Comparison of ENCODE assay signal across 7 cellular contexts in the genomic region with DNA sequence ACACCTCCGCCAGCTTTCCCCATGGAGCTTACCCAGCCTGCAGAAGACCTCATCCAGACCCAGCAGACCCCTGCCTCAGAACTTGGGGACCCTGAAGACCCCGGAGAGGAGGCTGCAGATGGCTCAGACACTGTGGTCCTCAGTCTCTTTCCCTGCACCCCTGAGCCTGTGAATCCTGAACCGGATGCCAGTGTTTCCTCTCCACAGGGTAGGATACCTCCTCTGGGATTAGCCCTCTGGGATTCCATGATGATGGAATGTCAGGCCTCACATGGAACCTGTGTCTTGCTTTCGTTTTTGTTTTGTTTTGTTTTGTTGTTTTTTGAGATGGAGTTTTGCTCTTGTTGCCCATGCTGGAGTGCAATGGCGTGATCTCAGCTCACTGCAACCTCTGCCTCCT. TPM values are rescaled to one million over a fixed set of nuclear protein-coding genes. Genes with fewer than 3 reads are reported as not detected.
DNase-seq lines count a peak whose midpoint lies in the region; ATAC-seq, FAIRE-seq and TF ChIP-seq lines count a peak whose summit lies in the region.
"Had no signal": no experiment of that assay in that cellular context is flagged by ENCODE, and none has a peak within 500 bp of the region (broad histone marks: within the 10 kb centered on the region; RNA-seq: fewer than 3 reads in every experiment).

No MANE protein-coding gene starts in this region.

- H3K4me2 ChIP-seq in endothelial cell of umbilical vein (ENCODE audit: insufficient read depth, low read length) = peak overlapping the region; percentile 89

- dilution Hi-C loops in endothelial cell of umbilical vein (cut with MboI; ENCODE audit: extremely low pct_ligation_motif_present, low sequenced_read_pairs) = no loop called here

- TF ChIP-seq CTCF in left ventricle myocardium inferior (IDR thresholded peaks at IDR 0.05; ENCODE audit: borderline replicate concordance) (no peak), endothelial cell of umbilical vein (IDR thresholded peaks at IDR 0.05; ENCODE audit: extremely low read depth in 1 of 2, insufficient read depth in 1 of 2, low read depth in 1 of 2, low read length in 2 of 2) (no peak), upper lobe of right lung (IDR thresholded peaks at IDR 0.05) (no peak)

- H3K27me3 ChIP-seq in left ventricle myocardium inferior (ENCODE audit: low read depth) (no peaks in the 10 kb centered on the region), endothelial cell of umbilical vein (ENCODE audit: control insufficient read depth in 2 of 2, insufficient read depth in 2 of 2, low read length in 2 of 2) (no peaks in the 10 kb centered on the region), upper lobe of right lung (no peaks in the 10 kb centered on the region)

- CTCF ChIA-PET in endothelial cell of umbilical vein (lab: Charles Lee) = interaction anchor here (2.9 kb wide), 1 partner anchor 149 kb away, joined by 12 read pairs; no protein-coding TSS in a partner anchor

- FAIRE-seq in endothelial cell of umbilical vein (lab: Jason Lieb, UNC) = no peak

- H3K9me3 ChIP-seq in left ventricle myocardium inferior (replicated peaks) = no peaks in the 10 kb centered on the region
- no peaks in the 10 kb centered on the region for H3K9me3 ChIP-seq in endothelial cell of umbilical vein (replicated peaks; ENCODE audit: control insufficient read depth, insufficient read depth, low read length)
- no peaks in the 10 kb centered on the region for H3K9me3 ChIP-seq in upper lobe of right lung

- TF ChIP-seq POLR2A in endothelial cell of umbilical vein (IDR thresholded peaks at IDR 0.05; ENCODE audit: low read depth, low read length) = no peak

- no peak overlapping the region for H2AFZ ChIP-seq in endothelial cell of umbilical vein (ENCODE audit: low read depth, low read length)

- no peak overlapping the region for H3K9ac ChIP-seq in endothelial cell of umbilical vein (replicated peaks; ENCODE audit: extremely low read depth, insufficient read depth, low read length)

- H3K4me1 ChIP-seq in left ventricle myocardium inferior (peaks cover 56% of the 10 kb centered on the region), endothelial cell of umbilical vein (ENCODE audit: control insufficient read depth, extremely low read depth, insufficient read depth, low read length) (peaks cover 15% of the 10 kb centered on the region), upper lobe of right lung (peaks cover 41% of the 10 kb centered on the region)

- H3K4me3 ChIP-seq in left ventricle myocardium inferior (peak overlapping the region; percentile 86), endothelial cell of umbilical vein (replicated peaks in 1 of 3; ENCODE audit: insufficient read depth in 1 of 3, low read depth in 1 of 3, low read length in 3 of 3) (no peak overlapping the region), upper lobe of right lung (peak overlapping the region; percentile 99)

- H3K36me3 ChIP-seq in left ventricle myocardium inferior (peaks cover 29% of the 10 kb centered on the region), endothelial cell of umbilical vein (ENCODE audit: control insufficient read depth in 2 of 2, extremely low read depth in 1 of 2, insufficient read depth in 2 of 2, low read length in 2 of 2) (peaks cover 3 to 21% of the 10 kb centered on the region in 2 experiments), upper lobe of right lung (peaks cover 23% of the 10 kb centered on the region)

- no peak for ATAC-seq in Right ventricle myocardium superior (ENCODE audit: poor library complexity)
- ATAC-seq in upper lobe of right lung = no peak
- ATAC-seq in GM19397 (IDR thresholded peaks at IDR 0.05; ENCODE audit: unreplicated experiment) = no peak
- ATAC-seq in HG03432 (IDR thresholded peaks at IDR 0.05; ENCODE audit: unreplicated experiment) = no peak

- H3K79me2 ChIP-seq in endothelial cell of umbilical vein (ENCODE audit: control insufficient read depth, insufficient read depth, low read length) = peaks cover 29% of the 10 kb centered on the region

- H3K27ac ChIP-seq in left ventricle myocardium inferior (replicated peaks) (peak overlapping the region; percentile 100), endothelial cell of umbilical vein (ENCODE audit: insufficient read depth, low read depth, low read length) (no peak overlapping the region), upper lobe of right lung (peak overlapping the region; percentile 100)

- no peaks in the 10 kb centered on the region for H3K9me1 ChIP-seq in endothelial cell of umbilical vein (replicated peaks; ENCODE audit: control insufficient read depth, extremely low read depth, insufficient read depth, low read length)

- H4K20me1 ChIP-seq in endothelial cell of umbilical vein (replicated peaks; ENCODE audit: control insufficient read depth, extremely low read depth, insufficient read depth, low read length) = no peaks in the 10 kb centered on the region

- no peak for DNase-seq in left ventricle myocardium inferior
- no peak for DNase-seq in Right ventricle myocardium superior
- DNase-seq in endothelial cell of umbilical vein (ENCODE audit: low read depth, low spot score) = no peak
- DNase-seq in upper lobe of right lung = no peak
- DNase-seq: cerebellar nuclear complex had no signal

- intact Hi-C loops in left ventricle myocardium inferior (cut with micrococcal nuclease) = no loop called here
- intact Hi-C loops in Right ventricle myocardium superior (cut with DNase I) = no loop called here
- intact Hi-C loops in endothelial cell of umbilical vein (cut with micrococcal nuclease) = loop anchor here (2.0 to 10.0 kb wide), 2 partner anchors 127 to 291 kb away; partner anchors contain the start of genes MAU2 and SUGP1
- intact Hi-C loops in upper lobe of right lung (cut with DNase I) = no loop called here

- POLR2A ChIA-PET in endothelial cell of umbilical vein (lab: Charles Lee) = interaction anchor here (0.6 to 1.1 kb wide), 2 partner anchors 7 to 52 kb away, joined by 4 to 6 read pairs; no protein-coding TSS in a partner anchor

- no TSS peak for BruUV-seq in endothelial cell of umbilical vein (replicated peaks; lab: Mats Ljungman, UMichigan)

RNA-seq across cellular contexts. Expression of gene RFXANK, which starts 1.9 kb away (rescaled TPM):
- total RNA-seq in left ventricle myocardium inferior (37.2 TPM), Right ventricle myocardium superior (33.9 TPM), endothelial cell of umbilical vein (105 and 118 TPM in 2 replicates), upper lobe of right lung (66.8 TPM)
- polyA plus RNA-seq in endothelial cell of umbilical vein = 124 and 146 TPM in 2 replicates
- 72.0 and 99.3 TPM in 2 replicates for polyA plus RNA-seq in endothelial cell of umbilical vein (2011; cell fraction: cytosol; rRNA removed)
- 138 and 160 TPM in 2 replicates for polyA plus RNA-seq in endothelial cell of umbilical vein (2011; cell fraction: nucleus; rRNA removed)
- 129 and 136 TPM in 2 replicates for polyA plus RNA-seq in endothelial cell of umbilical vein (2012)
- 49.7 and 66.9 TPM in 2 replicates for polyA minus RNA-seq in endothelial cell of umbilical vein
- 47.1 TPM for polyA minus RNA-seq in endothelial cell of umbilical vein (2011; cell fraction: cytosol; rRNA and poly(A)+ RNA removed)
- 33.6 and 44.3 TPM in 2 replicates for polyA minus RNA-seq in endothelial cell of umbilical vein (2011; cell fraction: nucleus; rRNA and poly(A)+ RNA removed)

RNA-seq across cellular contexts. Expression of gene BORCS8, which starts 2.0 kb away (rescaled TPM):
- total RNA-seq in left ventricle myocardium inferior (20.2 TPM), Right ventricle myocardium superior (21.0 TPM), endothelial cell of umbilical vein (35.6 and 45.8 TPM in 2 replicates), upper lobe of right lung (24.8 TPM)
- 37.4 and 49.7 TPM in 2 replicates for polyA plus RNA-seq in endothelial cell of umbilical vein
- polyA plus RNA-seq in endothelial cell of umbilical vein (2011; cell fraction: cytosol; rRNA removed) = 30.4 and 34.0 TPM in 2 replicates
- 27.2 and 27.9 TPM in 2 replicates for polyA plus RNA-seq in endothelial cell of umbilical vein (2011; cell fraction: nucleus; rRNA removed)
- polyA plus RNA-seq in endothelial cell of umbilical vein (2012) = 23.4 and 24.3 TPM in 2 replicates
- polyA minus RNA-seq in endothelial cell of umbilical vein = 28.2 and 29.3 TPM in 2 replicates
- 7.0 TPM for polyA minus RNA-seq in endothelial cell of umbilical vein (2011; cell fraction: cytosol; rRNA and poly(A)+ RNA removed)
- 11.6 and 18.9 TPM in 2 replicates for polyA minus RNA-seq in endothelial cell of umbilical vein (2011; cell fraction: nucleus; rRNA and poly(A)+ RNA removed)

RNA-seq across cellular contexts. Expression of gene NR2C2AP, which starts 9.3 kb away (rescaled TPM):
- 6.3 TPM for total RNA-seq in left ventricle myocardium inferior
- 5.9 TPM for total RNA-seq in Right ventricle myocardium superior
- total RNA-seq in endothelial cell of umbilical vein = 16.6 and 17.5 TPM in 2 replicates
- polyA plus RNA-seq in endothelial cell of umbilical vein = 11.9 and 13.4 TPM in 2 replicates
- 15.6 and 18.1 TPM in 2 replicates for polyA plus RNA-seq in endothelial cell of umbilical vein (2011; cell fraction: cytosol; rRNA removed)
- polyA plus RNA-seq in endothelial cell of umbilical vein (2011; cell fraction: nucleus; rRNA removed) = 11.0 and 12.6 TPM in 2 replicates
- 12.9 and 13.6 TPM in 2 replicates for polyA plus RNA-seq in endothelial cell of umbilical vein (2012)
- polyA minus RNA-seq in endothelial cell of umbilical vein = 6.9 and 8.3 TPM in 2 replicates
- 8.1 TPM for polyA minus RNA-seq in endothelial cell of umbilical vein (2011; cell fraction: cytosol; rRNA and poly(A)+ RNA removed)
- 2.5 and 2.8 TPM in 2 replicates for polyA minus RNA-seq in endothelial cell of umbilical vein (2011; cell fraction: nucleus; rRNA and poly(A)+ RNA removed)
- 12.6 TPM for total RNA-seq in upper lobe of right lung

RNA-seq across cellular contexts. Expression of gene NCAN, which starts 17.8 kb away (rescaled TPM):
- total RNA-seq in left ventricle myocardium inferior = not detected
- not detected for total RNA-seq in Right ventricle myocardium superior
- not detected in 2 replicates for total RNA-seq in endothelial cell of umbilical vein
- polyA plus RNA-seq in endothelial cell of umbilical vein = not detected in 2 replicates
- polyA plus RNA-seq in endothelial cell of umbilical vein (2011; cell fraction: cytosol; rRNA removed) = not detected in 2 replicates
- not detected in 2 replicates for polyA plus RNA-seq in endothelial cell of umbilical vein (2011; cell fraction: nucleus; rRNA removed)
- not detected in 2 replicates for polyA plus RNA-seq in endothelial cell of umbilical vein (2012)
- not detected in 2 replicates for polyA minus RNA-seq in endothelial cell of umbilical vein
- polyA minus RNA-seq in endothelial cell of umbilical vein (2011; cell fraction: cytosol; rRNA and poly(A)+ RNA removed) = not detected
- polyA minus RNA-seq in endothelial cell of umbilical vein (2011; cell fraction: nucleus; rRNA and poly(A)+ RNA removed) = not detected in 2 replicates
- not detected for total RNA-seq in upper lobe of right lung

RNA-seq across cellular contexts. Expression of gene MEF2B, which starts 23.9 kb away (rescaled TPM):
- total RNA-seq in left ventricle myocardium inferior (0.49 TPM), Right ventricle myocardium superior (0.83 TPM), endothelial cell of umbilical vein (1.2 and 1.3 TPM in 2 replicates), upper lobe of right lung (1.4 TPM)
- 0.52 and 0.65 TPM in 2 replicates for polyA plus RNA-seq in endothelial cell of umbilical vein
- polyA plus RNA-seq in endothelial cell of umbilical vein (2011; cell fraction: cytosol; rRNA removed) = 0.21 and 0.49 TPM in 2 replicates
- polyA plus RNA-seq in endothelial cell of umbilical vein (2011; cell fraction: nucleus; rRNA removed) = 1.4 and 1.7 TPM in 2 replicates
- 0.48 and 0.86 TPM in 2 replicates for polyA plus RNA-seq in endothelial cell of umbilical vein (2012)
- polyA minus RNA-seq in endothelial cell of umbilical vein = not detected in 2 replicates
- not detected for polyA minus RNA-seq in endothelial cell of umbilical vein (2011; cell fraction: cytosol; rRNA and poly(A)+ RNA removed)
- polyA minus RNA-seq in endothelial cell of umbilical vein (2011; cell fraction: nucleus; rRNA and poly(A)+ RNA removed) = 1.8 TPM in 1 of 2 replicates, not detected in the other

Comparison
In these comparisons a context has a peak if more than half of its experiments do, and no peak if none do; other contexts are left out.
1. H3K4me3 ChIP-seq: peak in left ventricle myocardium inferior (single experiment) and upper lobe of right lung (single experiment); none in endothelial cell of umbilical vein (0 of 3).